ENCODE assay signal across 16 cellular contexts in genomic region chr4:83516042-83516772, GRCh38. TPM values are rescaled to one million over a fixed set of nuclear protein-coding genes. Genes with fewer than 3 reads are reported as not detected.
A peak's percentile ranks its signal among the peaks of the same experiment; 100 is the strongest.
DNase-seq lines count a peak whose midpoint lies in the region; ATAC-seq and TF ChIP-seq lines count a peak whose summit lies in the region.
"Had no signal": no experiment of that assay in that cellular context is flagged by ENCODE, and none has a peak within 500 bp of the region (broad histone marks: within the 10 kb centered on the region; RNA-seq: fewer than 3 reads in every experiment).

No MANE protein-coding gene starts in this region.

- CTCF ChIA-PET in T-cell (lab: Charles Lee): no interaction called here

- H3K27ac ChIP-seq in left ventricle myocardium inferior (replicated peaks): no peak overlapping the region
- no peak overlapping the region for H3K27ac ChIP-seq in foreskin keratinocyte
- no peak overlapping the region for H3K27ac ChIP-seq in aorta (ENCODE audit: low read depth in 1 of 2, low read length in 2 of 2)
- H3K27ac ChIP-seq: SJSA1, spleen had no signal

- H3K4me3 ChIP-seq in left ventricle myocardium inferior (no peak overlapping the region), adipocyte (ENCODE audit: low read length) (no peak overlapping the region), aorta (ENCODE audit: low read length in 2 of 2) (no peak overlapping the region)
- H3K4me3 ChIP-seq: SJSA1, spleen had no signal

- DNase-seq in Right ventricle myocardium superior: no peak
- DNase-seq in left ventricle myocardium inferior: no peak
- DNase-seq in adipocyte (ENCODE audit: low read depth): peak; percentile 48
- peak; percentile 61 to 76 for DNase-seq in foreskin keratinocyte
- DNase-seq in aorta: peak in 1 of 2 donors; percentile 52
- DNase-seq in NCI-H446 treated with DMSO at 0.1 percent for 48 hours (lab: John Stamatoyannopoulos, UW): no peak
- no peak for DNase-seq in T-cell
- no peak for DNase-seq in T-helper 1 cell
- DNase-seq: activated CD4-positive, alpha-beta T cell treated with anti-CD3 and anti-CD28 coated beads for 36 hours; DMS79 treated with DMSO at 0.1 percent for 48 hours; NCI-H524; spleen had no signal

- H3K4me3 Mint-ChIP-seq in T-cell: no peak overlapping the region
- H3K4me3 Mint-ChIP-seq: activated CD4-positive, alpha-beta T cell treated with anti-CD3 and anti-CD28 coated beads for 36 hours; activated T-helper 1 cell treated with anti-CD3 and anti-CD28 coated beads, Interleukin-12 subunit alpha, Interleukin-12 subunit beta, Interleukin-2, Interleukin-4 antibody, amounts not matched to agents 30 ng/mL and 10 ng/mL and 1 ng/mL, durations not matched to agents 14 hours and 24 hours and 36 hours; nephron had no signal

- H3K9ac ChIP-seq in adipocyte (ENCODE audit: low read length): no peak overlapping the region

- no peaks in the 10 kb centered on the region for H3K9me3 ChIP-seq in left ventricle myocardium inferior (replicated peaks)
- no peaks in the 10 kb centered on the region for H3K9me3 ChIP-seq in adipocyte (ENCODE audit: control insufficient read depth, low read length)
- no peaks in the 10 kb centered on the region for H3K9me3 ChIP-seq in aorta (ENCODE audit: control insufficient read depth, low read length)
- H3K9me3 ChIP-seq: SJSA1, spleen had no signal

- peaks cover 0 to 4% of the 10 kb centered on the region in 2 donors for H3K27me3 Mint-ChIP-seq in T-cell
- H3K27me3 Mint-ChIP-seq: activated CD4-positive, alpha-beta T cell treated with anti-CD3 and anti-CD28 coated beads for 36 hours had no signal

- H3K4me1 Mint-ChIP-seq in T-cell: no peaks in the 10 kb centered on the region
- H3K4me1 Mint-ChIP-seq: activated CD4-positive, alpha-beta T cell treated with anti-CD3 and anti-CD28 coated beads for 36 hours; nephron had no signal

- H3K9me3 Mint-ChIP-seq in T-cell: no peaks in the 10 kb centered on the region
- H3K9me3 Mint-ChIP-seq: activated T-helper 1 cell treated with anti-CD3 and anti-CD28 coated beads, Interleukin-12 subunit alpha, Interleukin-12 subunit beta, Interleukin-2, Interleukin-4 antibody, amounts not matched to agents 30 ng/mL and 10 ng/mL and 1 ng/mL, durations not matched to agents 14 hours and 24 hours and 36 hours; nephron had no signal

- intact Hi-C loops in Right ventricle myocardium superior (cut with DNase I): no loop called here
- intact Hi-C loops in left ventricle myocardium inferior (cut with micrococcal nuclease): no loop called here
- intact Hi-C loops in aorta (cut with DNase I): no loop called here

- H3K4me1 ChIP-seq in left ventricle myocardium inferior: no peaks in the 10 kb centered on the region
- peaks cover 4% of the 10 kb centered on the region for H3K4me1 ChIP-seq in adipocyte (ENCODE audit: control insufficient read depth, insufficient read depth, low read length)
- H3K4me1 ChIP-seq in foreskin keratinocyte: peaks cover 5% of the 10 kb centered on the region
- H3K4me1 ChIP-seq in aorta (ENCODE audit: control insufficient read depth in 1 of 2, insufficient read depth in 2 of 2, low read length in 2 of 2): no peaks in the 10 kb centered on the region
- H3K4me1 ChIP-seq: SJSA1, spleen had no signal

- ATAC-seq in Right ventricle myocardium superior (ENCODE audit: poor library complexity): peak; percentile 43
- peak; percentile 90 for ATAC-seq in foreskin keratinocyte
- peak; percentile 70 for ATAC-seq in aorta (ENCODE audit: low FRiP score)
- no peak for ATAC-seq in T-cell (replicated peaks in 1 of 4)
- ATAC-seq: activated CD4-positive, alpha-beta T cell treated with anti-CD3 and anti-CD28 coated beads for 36 hours had no signal

- WGBS in aorta, 2 donors: 54 to 62% methylated on average over 3 of the region's 3 CpGs

- no peaks in the 10 kb centered on the region for H3K36me3 ChIP-seq in left ventricle myocardium inferior
- no peaks in the 10 kb centered on the region for H3K36me3 ChIP-seq in adipocyte (ENCODE audit: control insufficient read depth, insufficient read depth, low read length, severe bottlenecking)
- H3K36me3 ChIP-seq in aorta (ENCODE audit: control insufficient read depth in 1 of 2, insufficient read depth in 2 of 2, low read length in 1 of 2): no peaks in the 10 kb centered on the region
- H3K36me3 ChIP-seq: SJSA1, spleen had no signal

- TF ChIP-seq CTCF in left ventricle myocardium inferior (IDR thresholded peaks at IDR 0.05; ENCODE audit: borderline replicate concordance): no peak
- TF ChIP-seq CTCF in foreskin keratinocyte (conservative IDR thresholded peaks at IDR 0.05): no peak

- no peaks in the 10 kb centered on the region for H3K36me3 Mint-ChIP-seq in T-cell

- H3K27me3 ChIP-seq in left ventricle myocardium inferior (ENCODE audit: low read depth) (no peaks in the 10 kb centered on the region), adipocyte (replicated peaks; ENCODE audit: control insufficient read depth, insufficient read depth, low read length) (no peaks in the 10 kb centered on the region), foreskin keratinocyte (no peaks in the 10 kb centered on the region), aorta (ENCODE audit: control insufficient read depth in 1 of 2, insufficient read depth in 2 of 2, low read length in 1 of 2) (no peaks in the 10 kb centered on the region)
- H3K27me3 ChIP-seq: SJSA1, spleen had no signal

- POLR2A ChIA-PET in T-cell (lab: Charles Lee): no interaction called here

- H3K27ac Mint-ChIP-seq in T-cell: no peak overlapping the region
- H3K27ac Mint-ChIP-seq: activated CD4-positive, alpha-beta T cell treated with anti-CD3 and anti-CD28 coated beads for 36 hours; activated T-helper 1 cell treated with anti-CD3 and anti-CD28 coated beads, Interleukin-12 subunit alpha, Interleukin-12 subunit beta, Interleukin-2, Interleukin-4 antibody, amounts not matched to agents 30 ng/mL and 10 ng/mL and 1 ng/mL, durations not matched to agents 14 hours and 24 hours and 36 hours; nephron had no signal

RNA-seq across cellular contexts. Expression of gene GPAT3, which starts 19.7 kb away (rescaled TPM):
- total RNA-seq in Right ventricle myocardium superior (39.6 TPM), left ventricle myocardium inferior (44.2 TPM), foreskin keratinocyte (0.85 and 1.3 TPM in 2 replicates), aorta (1 to 10 TPM; 5.1 to 7.5 TPM), T-cell (1 to 10 TPM; 2.7 to 8.3 (median 6.1) TPM)
- polyA plus RNA-seq in foreskin keratinocyte (0.29 and 0.79 TPM in 2 replicates), aorta (1 to 10 TPM in 1 of 2 donors, under 1 TPM in 1; 0.90 to 8.9 TPM)
- total RNA-seq: frontal cortex had no signal

RNA-seq across cellular contexts. Expression of gene ABRAXAS1, which starts 31.3 kb away (rescaled TPM):
- total RNA-seq in Right ventricle myocardium superior: 5.9 TPM
- 5.6 TPM for total RNA-seq in left ventricle myocardium inferior
- 6.0 and 8.4 TPM in 2 replicates for total RNA-seq in foreskin keratinocyte
- polyA plus RNA-seq in foreskin keratinocyte: 3.2 and 3.9 TPM in 2 replicates
- 10 to 100 TPM; 12.0 to 21.0 TPM for total RNA-seq in aorta
- 10 to 100 TPM; 10.6 to 13.3 TPM for polyA plus RNA-seq in aorta
- total RNA-seq in T-cell: 10 to 100 TPM; 18.8 to 41.7 (median 28.6) TPM

Comparison
In these comparisons a context has a peak if more than half of its experiments do, and no peak if none do; other contexts are left out.
1. ATAC-seq: peak in Right ventricle myocardium superior (single experiment), foreskin keratinocyte (single experiment) and aorta (single experiment); none in T-cell (0 of 4).
2. DNase-seq: peak in adipocyte (single experiment) and foreskin keratinocyte (2 of 2); none in Right ventricle myocardium superior (single experiment), left ventricle myocardium inferior (single experiment), NCI-H446 treated with DMSO at 0.1 percent for 48 hours (single experiment), T-cell (0 of 34) and T-helper 1 cell (0 of 5).